Comparison of ENCODE assay signal across 22 cellular contexts in genomic region chr20:13765868-13766416, GRCh38.
"Had no signal": no experiment of that assay in that cellular context is flagged by ENCODE, and none has a peak within 500 bp of the region (broad histone marks: within the 10 kb centered on the region; RNA-seq: fewer than 3 reads in every experiment).

No MANE protein-coding gene starts in this region.

- DNase-seq: effector CD8-positive, alpha-beta T cell; heart left ventricle; hippocampal formation; naive B cell; occipital lobe; pancreas; right cardiac atrium; spleen; stimulated activated CD4-positive, alpha-beta T cell treated with anti-CD3 and anti-CD28 coated beads, Interleukin-15, amount 100 ng/mL, for 24 hours; stimulated activated CD4-positive, alpha-beta T cell treated with anti-CD3 and anti-CD28 coated beads, Interleukin-1b, Interleukin-23, amount 100 ng/mL, for 48 hours; stimulated activated CD4-positive, alpha-beta T cell treated with anti-CD3 and anti-CD28 coated beads, Interleukin-4, amount 100 ng/mL, for 24 hours; tibial artery; upper lobe of left lung; uterus had no signal

- H3K4me3 Mint-ChIP-seq: naive B cell; nephron; stimulated activated memory B cell treated with anti-CD40 and anti-IgM and Interleukin-4, amounts not matched to agents 10 μg/mL and 1 μg/mL and 100 μg/mL, for 72 hours; stimulated activated naive CD8-positive, alpha-beta T cell treated with anti-CD3 and anti-CD28 coated beads, Interleukin-15, Interleukin-2, amounts not matched to agents 100 ng/mL and 50 ng/mL, for 24 hours had no signal

- H3K4me3 ChIP-seq: coronary artery, heart left ventricle, pancreas, spleen, tibial artery, upper lobe of left lung, uterus had no signal

- H3K9me3 ChIP-seq: pancreas had no signal

- H3K4me1 Mint-ChIP-seq: naive B cell; nephron; stimulated activated memory B cell treated with anti-CD40 and anti-IgM and Interleukin-4, amounts not matched to agents 10 μg/mL and 1 μg/mL and 100 μg/mL, for 72 hours had no signal

- ATAC-seq: heart left ventricle; left lobe of liver; pancreas; right cardiac atrium; stimulated activated memory B cell treated with anti-CD40 and anti-IgM and Interleukin-4, amounts not matched to agents 10 μg/mL and 1 μg/mL and 100 μg/mL, for 72 hours had no signal

- H3K27ac ChIP-seq: coronary artery, heart left ventricle, pancreas, spleen, tibial artery, upper lobe of left lung, uterus had no signal

- H3K27me3 Mint-ChIP-seq: naive B cell; progenitor cell of endocrine pancreas; stimulated activated memory B cell treated with anti-CD40 and anti-IgM and Interleukin-4, amounts not matched to agents 10 μg/mL and 1 μg/mL and 100 μg/mL, for 72 hours; stimulated activated naive CD8-positive, alpha-beta T cell treated with anti-CD3 and anti-CD28 coated beads, Interleukin-15, Interleukin-2, amounts not matched to agents 100 ng/mL and 50 ng/mL, for 24 hours had no signal

- FAIRE-seq: endometrium, frontal cortex, pancreas had no signal

- H3K27me3 ChIP-seq: heart left ventricle, pancreas, spleen, tibial artery, upper lobe of left lung, uterus had no signal

- H3K27ac Mint-ChIP-seq: nephron; progenitor cell of endocrine pancreas; stimulated activated memory B cell treated with anti-CD40 and anti-IgM and Interleukin-4, amounts not matched to agents 10 μg/mL and 1 μg/mL and 100 μg/mL, for 72 hours; stimulated activated naive CD8-positive, alpha-beta T cell treated with anti-CD3 and anti-CD28 coated beads, Interleukin-15, Interleukin-2, amounts not matched to agents 100 ng/mL and 50 ng/mL, for 24 hours had no signal

- H3K4me1 ChIP-seq: pancreas, spleen, tibial artery, upper lobe of left lung, uterus had no signal
